ENCODE assay signal across 11 cellular contexts in the genomic region with DNA sequence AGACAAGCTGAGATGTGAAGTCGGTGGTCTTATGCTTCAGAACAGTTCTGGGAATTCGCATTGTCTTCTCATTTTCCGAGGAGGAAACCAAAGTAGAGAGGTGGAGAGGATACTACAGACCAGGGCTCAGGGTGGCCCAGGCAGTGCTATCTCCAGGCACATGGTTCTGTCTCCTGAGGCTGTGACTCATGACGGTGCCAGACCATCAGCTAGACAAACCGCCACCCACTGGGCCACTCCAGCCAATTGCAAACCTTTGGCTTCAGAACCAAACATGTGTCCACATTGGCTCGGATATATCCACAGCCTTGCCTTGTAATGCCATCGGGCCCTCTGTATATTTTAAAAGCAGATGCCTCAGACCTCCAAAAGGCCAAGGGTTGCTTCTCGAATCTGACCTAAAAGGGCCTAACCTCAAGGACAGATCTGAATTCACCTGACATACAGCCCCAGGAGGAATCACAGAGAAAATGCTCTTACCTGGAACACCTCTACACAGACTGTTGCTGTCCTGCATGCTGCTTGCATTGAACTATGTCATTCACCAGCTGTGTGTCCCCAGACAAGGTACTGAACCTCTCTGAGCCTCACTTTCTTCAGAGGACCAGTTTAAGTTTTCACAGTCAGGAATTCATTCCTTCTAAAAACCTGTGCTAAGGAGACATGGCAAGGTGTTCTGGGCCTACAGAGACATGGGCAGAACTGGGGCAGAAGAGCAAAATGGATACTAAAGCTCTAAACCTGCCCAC.
DNase-seq lines count a peak whose midpoint lies in the region; ATAC-seq, FAIRE-seq and TF ChIP-seq lines count a peak whose summit lies in the region.
"Had no signal": no experiment of that assay in that cellular context is flagged by ENCODE, and none has a peak within 500 bp of the region (broad histone marks: within the 10 kb centered on the region; RNA-seq: fewer than 3 reads in every experiment).

No MANE protein-coding gene starts in this region.

- H3K27me3 Mint-ChIP-seq in activated CD8-positive, alpha-beta memory T cell treated with anti-CD3 and anti-CD28 coated beads, Interleukin-2, amount 10 ng/mL, durations not matched to agents 7 days and 5 days, result no peaks in the 10 kb centered on the region
- H3K27me3 Mint-ChIP-seq in activated B cell treated with CpG ODN at 0.5 μM for 24 hours, result no peaks in the 10 kb centered on the region
- peaks cover 0 to 3% (median 2%) of the 10 kb centered on the region in 3 donors for H3K27me3 Mint-ChIP-seq in immature natural killer cell (ENCODE audit: low read depth in 3 of 3)
- H3K27me3 Mint-ChIP-seq in stimulated activated naive CD8-positive, alpha-beta T cell treated with anti-CD3 and anti-CD28 coated beads, Interleukin-15, amount 100 ng/mL, for 72 hours, result no peaks in the 10 kb centered on the region

- intact Hi-C loops in activated B cell treated with CpG ODN at 0.5 μM for 24 hours (cut with micrococcal nuclease), result loop anchor here (1.0 to 5.0 kb wide), 8 partner anchors 12 to 689 kb away; a partner anchor contains a TSS

- ATAC-seq in activated CD8-positive, alpha-beta memory T cell treated with anti-CD3 and anti-CD28 coated beads, Interleukin-2, amount 10 ng/mL, durations not matched to agents 7 days and 5 days, result no peak
- ATAC-seq in activated B cell treated with CpG ODN at 0.5 μM for 24 hours (ENCODE audit: low read depth) (peak; percentile 40), HG03196 (IDR thresholded peaks at IDR 0.05; ENCODE audit: unreplicated experiment) (no peak)
- peak; percentile 67 for ATAC-seq in stimulated activated naive CD8-positive, alpha-beta T cell treated with anti-CD3 and anti-CD28 coated beads, Interleukin-15, amount 100 ng/mL, for 72 hours
- ATAC-seq: T-helper 17 cell had no signal

- no peak for FAIRE-seq in GM19239 (lab: Jason Lieb, UNC)

- H3K9me3 Mint-ChIP-seq in activated CD8-positive, alpha-beta memory T cell treated with anti-CD3 and anti-CD28 coated beads, Interleukin-2, amount 10 ng/mL, durations not matched to agents 7 days and 5 days (ENCODE audit: low read depth), result no peaks in the 10 kb centered on the region
- no peaks in the 10 kb centered on the region for H3K9me3 Mint-ChIP-seq in activated B cell treated with CpG ODN at 0.5 μM for 24 hours
- no peaks in the 10 kb centered on the region for H3K9me3 Mint-ChIP-seq in immature natural killer cell
- H3K9me3 Mint-ChIP-seq in stimulated activated naive CD8-positive, alpha-beta T cell treated with anti-CD3 and anti-CD28 coated beads, Interleukin-15, amount 100 ng/mL, for 72 hours, result no peaks in the 10 kb centered on the region

- TF ChIP-seq CTCF in activated B cell treated with CpG ODN at 0.5 μM for 24 hours (IDR thresholded peaks at IDR 0.05), result no peak

- H3K4me1 Mint-ChIP-seq in activated CD8-positive, alpha-beta memory T cell treated with anti-CD3 and anti-CD28 coated beads, Interleukin-2, amount 10 ng/mL, durations not matched to agents 7 days and 5 days, result peaks cover 42% of the 10 kb centered on the region
- peaks cover 90% of the 10 kb centered on the region for H3K4me1 Mint-ChIP-seq in activated B cell treated with CpG ODN at 0.5 μM for 24 hours
- H3K4me1 Mint-ChIP-seq in immature natural killer cell, result peaks cover 57 to 60% of the 10 kb centered on the region in 2 donors
- peaks cover 52% of the 10 kb centered on the region for H3K4me1 Mint-ChIP-seq in stimulated activated naive CD8-positive, alpha-beta T cell treated with anti-CD3 and anti-CD28 coated beads, Interleukin-15, amount 100 ng/mL, for 72 hours

- CTCF ChIA-PET in activated CD8-positive, alpha-beta memory T cell treated with anti-CD3 and anti-CD28 coated beads, Interleukin-2, amount 10 ng/mL, durations not matched to agents 7 days and 5 days (lab: Charles Lee), result interaction anchor here (1.2 kb wide), 1 partner anchor 10 kb away, joined by 3 read pairs; no protein-coding TSS in a partner anchor
- CTCF ChIA-PET in activated B cell treated with CpG ODN at 0.5 μM for 24 hours (lab: Charles Lee), result no interaction called here

- POLR2A ChIA-PET in activated B cell treated with CpG ODN at 0.5 μM for 24 hours (lab: Charles Lee), result interaction anchor here (0.7 to 1.9 kb wide), 5 partner anchors 11 to 288 kb away, joined by 4 to 13 read pairs (median 5); a partner anchor contains a TSS

- H3K36me3 Mint-ChIP-seq in activated CD8-positive, alpha-beta memory T cell treated with anti-CD3 and anti-CD28 coated beads, Interleukin-2, amount 10 ng/mL, durations not matched to agents 7 days and 5 days, result no peaks in the 10 kb centered on the region
- H3K36me3 Mint-ChIP-seq in activated B cell treated with CpG ODN at 0.5 μM for 24 hours (ENCODE audit: low read depth) (no peaks in the 10 kb centered on the region), immature natural killer cell (peaks cover 0 to 7% (median 0%) of the 10 kb centered on the region in 3 donors)

- H3K4me3 Mint-ChIP-seq in activated CD8-positive, alpha-beta memory T cell treated with anti-CD3 and anti-CD28 coated beads, Interleukin-2, amount 10 ng/mL, durations not matched to agents 7 days and 5 days, result no peak overlapping the region
- peak overlapping the region; percentile 62 for H3K4me3 Mint-ChIP-seq in activated B cell treated with CpG ODN at 0.5 μM for 24 hours
- H3K4me3 Mint-ChIP-seq in immature natural killer cell, result peak overlapping the region; percentile 49 to 63 (median 53)
- H3K4me3 Mint-ChIP-seq in stimulated activated naive CD8-positive, alpha-beta T cell treated with anti-CD3 and anti-CD28 coated beads, Interleukin-15, amount 100 ng/mL, for 72 hours, result peak overlapping the region; percentile 23 to 36
- H3K4me3 Mint-ChIP-seq: T-helper 17 cell had no signal

- H3K27ac Mint-ChIP-seq in activated CD8-positive, alpha-beta memory T cell treated with anti-CD3 and anti-CD28 coated beads, Interleukin-2, amount 10 ng/mL, durations not matched to agents 7 days and 5 days, result no peak overlapping the region
- H3K27ac Mint-ChIP-seq in activated B cell treated with CpG ODN at 0.5 μM for 24 hours, result peak overlapping the region; percentile 90
- peak overlapping the region in 3 of 6 donors; percentile 2 to 66 (median 44) for H3K27ac Mint-ChIP-seq in immature natural killer cell
- H3K27ac Mint-ChIP-seq in stimulated activated naive CD8-positive, alpha-beta T cell treated with anti-CD3 and anti-CD28 coated beads, Interleukin-15, amount 100 ng/mL, for 72 hours, result peak overlapping the region; percentile 66 to 96
- H3K27ac Mint-ChIP-seq: T-helper 17 cell had no signal

- DNase-seq in activated CD8-positive, alpha-beta memory T cell treated with anti-CD3 and anti-CD28 coated beads, Interleukin-2, amount 10 ng/mL, durations not matched to agents 7 days and 5 days, result peak; percentile 35
- no peak for DNase-seq in activated CD8-positive, alpha-beta memory T cell treated with anti-CD3 and anti-CD28 coated beads, Interleukin-2, amount 50 U/mL, for 48 hours
- DNase-seq in activated B cell treated with CpG ODN at 0.5 μM for 24 hours, result no peak
- no peak for DNase-seq in immature natural killer cell
- DNase-seq in stimulated activated naive CD8-positive, alpha-beta T cell treated with anti-CD3 and anti-CD28 coated beads, Interleukin-15, amount 100 ng/mL, for 72 hours, result no peak
- DNase-seq in GM19239 (ENCODE audit: insufficient read length, low spot score), result no peak
- DNase-seq in Ammon's horn (ENCODE audit: low spot score), result no peak
- DNase-seq: NCI-H748 treated with DMSO at 0.1 percent for 48 hours, right lobe of liver, T-helper 17 cell had no signal

Comparison
In these comparisons a context has a peak if more than half of its experiments do, and no peak if none do; other contexts are left out.
1. ATAC-seq: peak in activated B cell treated with CpG ODN at 0.5 μM for 24 hours (single experiment) and stimulated activated naive CD8-positive, alpha-beta T cell treated with anti-CD3 and anti-CD28 coated beads, Interleukin-15, amount 100 ng/mL, for 72 hours (single experiment); none in activated CD8-positive, alpha-beta memory T cell treated with anti-CD3 and anti-CD28 coated beads, Interleukin-2, amount 10 ng/mL, durations not matched to agents 7 days and 5 days (single experiment) and HG03196 (single experiment).